In the genomic region with DNA sequence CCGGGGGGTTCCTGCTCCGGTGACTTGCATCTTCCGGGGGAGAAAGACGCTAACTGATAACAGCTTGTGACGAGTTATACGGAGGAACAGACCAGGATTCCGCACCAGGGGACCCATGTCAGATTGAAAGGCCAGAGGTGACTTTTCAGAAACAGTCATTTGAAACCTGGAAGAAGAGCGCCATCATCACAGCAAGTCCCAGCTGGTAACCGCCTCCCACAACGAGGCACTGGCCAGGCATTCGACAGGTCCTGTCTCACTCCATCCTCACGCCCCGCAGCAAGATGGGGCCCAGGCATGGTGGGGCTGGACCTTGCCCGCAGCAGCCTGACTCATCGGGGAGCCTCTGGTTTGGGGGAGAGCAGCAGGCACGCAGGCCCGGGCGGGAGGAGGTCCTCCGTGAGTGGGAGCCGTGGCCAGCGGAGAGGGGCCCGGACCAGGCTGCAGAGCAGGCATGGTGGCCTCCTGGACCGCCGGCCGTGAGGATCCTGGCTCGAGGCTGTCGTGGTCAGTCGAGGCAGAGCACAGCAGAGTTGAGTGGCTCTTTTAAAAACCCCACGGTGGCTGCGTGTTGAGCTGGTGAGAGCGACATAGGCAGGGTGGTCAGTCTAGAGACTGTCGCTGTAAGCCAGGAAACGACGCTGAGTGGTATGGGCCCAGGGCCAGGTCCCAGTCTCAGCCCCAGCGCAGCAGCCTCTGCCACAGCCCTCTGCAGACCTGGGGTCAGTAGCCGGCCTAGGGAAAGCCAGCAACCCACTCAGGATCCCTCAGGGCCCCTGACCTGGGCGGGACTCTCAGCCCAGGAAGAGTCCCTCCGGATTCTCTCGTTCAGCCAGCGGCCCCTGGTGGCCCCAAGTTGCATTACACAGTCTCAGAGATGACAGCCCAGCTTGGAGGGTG, we compare ENCODE assay signal across 8 cellular contexts.
DNase-seq lines count a peak whose midpoint lies in the region; ATAC-seq and TF ChIP-seq lines count a peak whose summit lies in the region.

No MANE protein-coding gene starts in this region.

- peaks cover 6% of the 10 kb centered on the region for H3K36me3 Mint-ChIP-seq in memory B cell

- peaks cover 6% of the 10 kb centered on the region for H3K9me3 Mint-ChIP-seq in memory B cell

- peak; percentile 94 for TF ChIP-seq CTCF in AG10803 (conservative IDR thresholded peaks at IDR 0.05; ENCODE audit: low read length)

- H3K27ac Mint-ChIP-seq in memory B cell: peak overlapping the region; percentile 96

- no peaks in the 10 kb centered on the region for H3K27me3 Mint-ChIP-seq in memory B cell

- peak; percentile 53 for DNase-seq in AG10803 (ENCODE audit: low read depth)
- DNase-seq in NCI-H187 (lab: John Stamatoyannopoulos, UW): peak; percentile 62 to 84
- DNase-seq in activated CD4-positive, alpha-beta T cell treated with anti-CD3 and anti-CD28 coated beads for 1 hour: peak; percentile 21
- peak; percentile 65 for DNase-seq in dedifferentiated amniotic fluid mesenchymal stem cell (ENCODE audit: extremely low spot score)
- peak; percentile 83 for DNase-seq in memory B cell (ENCODE audit: low spot score in 2 of 2)
- DNase-seq in stimulated activated CD8-positive, alpha-beta memory T cell treated with anti-CD3 and anti-CD28 coated beads, Interleukin-15, amount 100 ng/mL, for 4 hours (ENCODE audit: low read depth in 2 of 2): peak; percentile 19 to 52

- H3K4me1 Mint-ChIP-seq in memory B cell: peaks cover 21% of the 10 kb centered on the region

- peak overlapping the region; percentile 81 for H3K4me3 Mint-ChIP-seq in memory B cell

- ATAC-seq in GM18520 (IDR thresholded peaks at IDR 0.05; ENCODE audit: unreplicated experiment) (peak; percentile 77), HG02981 (IDR thresholded peaks at IDR 0.05; ENCODE audit: unreplicated experiment) (peak; percentile 83), memory B cell (ENCODE audit: low read depth) (peak; percentile 72)

- no peak overlapping the region for H3K4me3 ChIP-seq in AG10803 (ENCODE audit: low read length)

Comparison
In these comparisons a context has a peak if more than half of its experiments do, and no peak if none do; other contexts are left out.
1. DNase-seq: peak in every context shown above with its lines; median percentile 83 in memory B cell; 73 in NCI-H187; 65 in dedifferentiated amniotic fluid mesenchymal stem cell; 53 in AG10803; 36 in stimulated activated CD8-positive, alpha-beta memory T cell treated with anti-CD3 and anti-CD28 coated beads, Interleukin-15, amount 100 ng/mL, for 4 hours; 21 in activated CD4-positive, alpha-beta T cell treated with anti-CD3 and anti-CD28 coated beads for 1 hour.